Comparison of ENCODE assay signal across 19 cellular contexts in the genomic region with DNA sequence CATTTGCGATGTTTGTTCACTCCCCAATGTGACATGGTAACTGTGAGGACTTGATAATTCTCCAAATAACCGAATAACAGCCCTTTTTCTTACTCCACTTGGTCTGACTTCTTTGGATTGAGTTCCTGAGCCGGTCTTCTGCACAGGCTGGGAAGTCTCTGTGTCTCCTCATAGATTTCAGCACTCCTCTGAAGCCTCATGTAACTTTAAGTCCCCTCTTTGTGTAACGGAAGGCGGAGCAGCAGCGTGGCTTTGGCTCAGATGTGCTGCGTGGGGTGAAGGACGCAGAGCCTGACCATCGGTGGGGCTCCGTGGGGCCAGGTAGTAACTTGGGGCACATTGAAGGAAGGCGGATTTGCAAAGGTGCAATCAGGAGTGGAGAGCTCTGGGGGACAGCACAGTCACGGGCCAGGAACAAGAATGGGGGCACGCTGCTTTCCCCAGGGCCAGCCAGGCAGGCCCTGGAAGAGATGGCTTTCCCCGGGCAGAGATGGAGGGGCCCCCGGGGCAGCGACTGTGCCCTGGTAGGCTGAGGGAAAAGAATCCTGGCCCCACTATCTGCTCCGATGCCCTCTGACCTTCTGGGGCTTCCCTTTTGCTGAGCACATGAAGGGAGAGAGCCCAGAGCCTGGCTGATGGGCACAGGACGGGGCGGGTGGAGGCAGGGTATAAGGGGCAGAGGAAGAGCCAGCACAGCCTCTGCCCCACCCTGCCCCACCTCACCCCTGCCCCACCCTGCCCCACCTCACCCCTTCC. TPM values are rescaled to one million over a fixed set of nuclear protein-coding genes. Genes with fewer than 3 reads are reported as not detected.
DNase-seq lines count a peak whose midpoint lies in the region; ATAC-seq, FAIRE-seq and TF ChIP-seq lines count a peak whose summit lies in the region.
"Had no signal": no experiment of that assay in that cellular context is flagged by ENCODE, and none has a peak within 500 bp of the region (broad histone marks: within the 10 kb centered on the region; RNA-seq: fewer than 3 reads in every experiment).

No MANE protein-coding gene starts in this region.

- WGBS in gastroesophageal sphincter (ENCODE audit: low coverage in 1 of 2), 2 donors = 63 to 83% methylated on average over 1 to 3 of the region's 19 CpGs
- WGBS in HepG2 (ENCODE audit: low lambda C conversion rate) = 88% methylated on average over 11 of the region's 19 CpGs

- H3K9me3 Mint-ChIP-seq in activated T-cell treated with anti-CD3 and anti-CD28 coated beads, Interleukin-2, amount 50 U/mL, for 24 hours = no peaks in the 10 kb centered on the region

- H3K9me3 ChIP-seq in HEK293 (ENCODE audit: control insufficient read depth, insufficient read depth, low read depth, low read length) (no peaks in the 10 kb centered on the region), gastroesophageal sphincter (no peaks in the 10 kb centered on the region), HepG2 (ENCODE audit: low read length) (no peaks in the 10 kb centered on the region)
- H3K9me3 ChIP-seq: A549 had no signal

- FAIRE-seq in HepG2 (lab: Jason Lieb, UNC) = no peak
- FAIRE-seq: A549, GM12891, H1, RCC 7860 had no signal

- no peak overlapping the region for H3K4me3 ChIP-seq in HEK293 (ENCODE audit: low read depth, low read length)
- H3K4me3 ChIP-seq in gastroesophageal sphincter = no peak overlapping the region
- no peak overlapping the region for H3K4me3 ChIP-seq in HepG2 (replicated peaks in 1 of 3; ENCODE audit: insufficient read depth in 1 of 3, low read depth in 2 of 3, low read length in 3 of 3)
- H3K4me3 ChIP-seq: A549 had no signal

- no peak overlapping the region for H2AFZ ChIP-seq in HepG2 (ENCODE audit: low read length)

- no peak for ATAC-seq in gastroesophageal sphincter
- ATAC-seq in HepG2 = no peak
- peak; percentile 3 for ATAC-seq in sciatic nerve
- no peak for ATAC-seq in GM19452 (IDR thresholded peaks at IDR 0.05; ENCODE audit: unreplicated experiment)
- ATAC-seq: A549 had no signal

- TF ChIP-seq POLR2A in gastroesophageal sphincter (IDR thresholded peaks at IDR 0.05) (no peak), HepG2 (IDR thresholded peaks at IDR 0.05; ENCODE audit: insufficient read depth in 1 of 2, low read depth in 2 of 2, low read length in 2 of 2) (no peak)

- no peak overlapping the region for H3K9ac ChIP-seq in HepG2 (ENCODE audit: insufficient read depth, low read depth, low read length)

- CTCF ChIA-PET in HEK293 (lab: Yijun Ruan, JAX) = no interaction called here
- CTCF ChIA-PET in HepG2 (lab: Yijun Ruan, JAX; ENCODE audit: low intra/inter-chr PET ratio, low total read pairs) = no interaction called here

- H3K4me3 Mint-ChIP-seq in activated T-cell treated with anti-CD3 and anti-CD28 coated beads, Interleukin-2, amount 50 U/mL, for 24 hours = no peak overlapping the region
- H3K4me3 Mint-ChIP-seq: CD4-positive, alpha-beta memory T cell had no signal

- H4K20me1 ChIP-seq in HepG2 (ENCODE audit: insufficient read depth, low read length) = no peaks in the 10 kb centered on the region

- no peaks in the 10 kb centered on the region for H3K79me2 ChIP-seq in HepG2 (ENCODE audit: insufficient read depth, low read length)

- in situ Hi-C loops in HepG2 (cut with HindIII; ENCODE audit: extremely low pct_ligation_motif_present, low pct_unique_long_range_greater_than_20kb) = no loop called here

- H3K27ac Mint-ChIP-seq in activated T-cell treated with anti-CD3 and anti-CD28 coated beads, Interleukin-2, amount 50 U/mL, for 24 hours = no peak overlapping the region
- H3K27ac Mint-ChIP-seq: CD4-positive, alpha-beta memory T cell had no signal

- intact Hi-C loops in HepG2 (cut with micrococcal nuclease; ENCODE audit: unreplicated experiment) = loop anchor here (10.0 kb wide), 1 partner anchor 46 kb away; no protein-coding TSS in a partner anchor
- intact Hi-C loops in sciatic nerve (cut with DNase I) = no loop called here

- H3K4me1 Mint-ChIP-seq in activated T-cell treated with anti-CD3 and anti-CD28 coated beads, Interleukin-2, amount 50 U/mL, for 24 hours (ENCODE audit: low read depth) = no peaks in the 10 kb centered on the region
- H3K4me1 Mint-ChIP-seq: CD4-positive, alpha-beta memory T cell had no signal

- H3K27me3 ChIP-seq in gastroesophageal sphincter = no peaks in the 10 kb centered on the region
- H3K27me3 ChIP-seq in HepG2 (ENCODE audit: control insufficient read depth in 1 of 2, insufficient read depth in 2 of 2, low read length in 2 of 2) = no peaks in the 10 kb centered on the region

- POLR2A ChIA-PET in HEK293 (lab: Yijun Ruan, JAX) = no interaction called here
- POLR2A ChIA-PET in HepG2 (lab: Yijun Ruan, JAX) = interaction anchor here (1.5 kb wide), 1 partner anchor 38 kb away, joined by 3 read pairs; no protein-coding TSS in a partner anchor

- H3K36me3 Mint-ChIP-seq in activated T-cell treated with anti-CD3 and anti-CD28 coated beads, Interleukin-2, amount 50 U/mL, for 24 hours (ENCODE audit: low read depth) = no peaks in the 10 kb centered on the region
- H3K36me3 Mint-ChIP-seq: CD4-positive, alpha-beta memory T cell had no signal

- TF ChIP-seq CTCF in HEK293 (tag by site-specific recombination; IDR thresholded peaks at IDR 0.05) (no peak), gastroesophageal sphincter (IDR thresholded peaks at IDR 0.05) (no peak), HepG2 (CRISPR knock-in tag; IDR thresholded peaks at IDR 0.05) (no peak)

- TF ChIP-seq RAD21 in HepG2 (CRISPR knock-in tag; IDR thresholded peaks at IDR 0.05) = no peak

- H3K4me1 ChIP-seq in HEK293 (ENCODE audit: control insufficient read depth, insufficient read depth, low read length) = no peaks in the 10 kb centered on the region
- H3K4me1 ChIP-seq in gastroesophageal sphincter = peaks cover 0 to 24% (median 9%) of the 10 kb centered on the region in 3 donors
- H3K4me1 ChIP-seq in HepG2 (ENCODE audit: insufficient read depth, low read length) = peaks cover 74% of the 10 kb centered on the region
- H3K4me1 ChIP-seq: A549 had no signal

- no peak for DNase-seq in HepG2 (ENCODE audit: low spot score)
- DNase-seq in sciatic nerve (ENCODE audit: low spot score) = no peak
- DNase-seq in activated T-cell treated with anti-CD3 and anti-CD28 coated beads, Interleukin-2, amount 50 U/mL, for 24 hours = no peak
- DNase-seq in NCI-H524 (lab: John Stamatoyannopoulos, UW) = no peak
- DNase-seq: CD4-positive, alpha-beta memory T cell; DMS53; KBM-7; NCI-H1105; NCI-H2081; NCI-H446 treated with DMSO at 0.1 percent for 48 hours; NCI-H774; SHP77 treated with DMSO at 0.1 percent for 48 hours had no signal

- no peak overlapping the region for H3K4me2 ChIP-seq in HepG2 (ENCODE audit: low read depth, low read length)
- H3K4me2 ChIP-seq: A549 had no signal

- TF ChIP-seq EP300 in gastroesophageal sphincter (IDR thresholded peaks at IDR 0.05) (no peak), HepG2 (IDR thresholded peaks at IDR 0.05; ENCODE audit: low read depth in 2 of 2, low read length in 2 of 2) (no peak), HepG2 (CRISPR knock-in tag; IDR thresholded peaks at IDR 0.05; ENCODE audit: borderline replicate concordance) (no peak)

- peaks cover 7% of the 10 kb centered on the region for H3K27me3 Mint-ChIP-seq in activated T-cell treated with anti-CD3 and anti-CD28 coated beads, Interleukin-2, amount 50 U/mL, for 24 hours

- H3K27ac ChIP-seq in HEK293 (ENCODE audit: extremely low read depth, low read depth, low read length) = no peak overlapping the region
- H3K27ac ChIP-seq in gastroesophageal sphincter = peak overlapping the region in 3 of 4 donors; percentile 43 to 71 (median 57)
- no peak overlapping the region for H3K27ac ChIP-seq in HepG2 (ENCODE audit: extremely low read length, insufficient read depth, low read length)
- H3K27ac ChIP-seq: A549 had no signal

- BruUV-seq in HepG2 (replicated peaks; lab: Mats Ljungman, UMichigan) = no TSS peak

- H3K36me3 ChIP-seq in HEK293 (ENCODE audit: control insufficient read depth in 2 of 2, insufficient read depth in 1 of 2, low read length in 2 of 2) (no peaks in the 10 kb centered on the region), gastroesophageal sphincter (peaks cover 0 to 55% of the 10 kb centered on the region in 2 donors), HepG2 (replicated peaks in 1 of 2; ENCODE audit: control insufficient read depth in 1 of 2, insufficient read depth in 2 of 2, low read length in 2 of 2) (no peaks in the 10 kb centered on the region)

TF ChIP-seq in HEK293, 187 proteins besides CTCF, POLR2A, EP300 and RAD21:
- TF ChIP-seq KLF1 (tag by site-specific recombination; IDR thresholded peaks at IDR 0.05) (peak; percentile 57), ZNF548 (tag by site-specific recombination; IDR thresholded peaks at IDR 0.05) (no peak)

TF ChIP-seq in HepG2, 621 proteins besides CTCF, POLR2A, EP300 and RAD21 (continues in another document):
- TF ChIP-seq RARG (CRISPR knock-in tag; IDR thresholded peaks at IDR 0.05; ENCODE audit: low read depth) (no peak), MXI1 (IDR thresholded peaks at IDR 0.05; ENCODE audit: borderline replicate concordance, low read depth, low read length) (no peak), ZNF235 (CRISPR knock-in tag; IDR thresholded peaks at IDR 0.05; ENCODE audit: borderline replicate concordance) (no peak)

RNA-seq across cellular contexts. Expression of a gene that starts 56.8 kb away (rescaled TPM):
- total RNA-seq in gastroesophageal sphincter = 10 to 100 TPM; 19.1 to 43.4 (median 31.3) TPM
- total RNA-seq in HepG2 (2016; rRNA removed; fragmentation: Illumina TruSeq; extraction: Trizol) = 0.34 and 0.46 TPM in 2 replicates
- total RNA-seq in HepG2 (2016; cell fraction: cytosol; rRNA removed; fragmentation: Illumina TruSeq; extraction: Trizol; ENCODE audit: low read depth) = 0.26 and 0.30 TPM in 2 replicates
- total RNA-seq in HepG2 (2016; cell fraction: insoluble cytoplasmic fraction; rRNA removed; fragmentation: Illumina TruSeq; extraction: Trizol) = 0.27 and 0.35 TPM in 2 replicates
- total RNA-seq in HepG2 (2016; cell fraction: membrane; rRNA removed; fragmentation: Illumina TruSeq; extraction: Trizol) = 0.28 and 0.38 TPM in 2 replicates
- total RNA-seq in HepG2 (2016; cell fraction: nucleus; rRNA removed; fragmentation: Illumina TruSeq; extraction: Trizol) = 0.47 and 0.62 TPM in 2 replicates
- polyA plus RNA-seq in HepG2 (2011; rRNA removed) = 12.4 and 25.0 TPM in 2 replicates
- 6.9 and 10.2 TPM in 2 replicates for polyA plus RNA-seq in HepG2 (2011; cell fraction: cytosol; rRNA removed)
- polyA plus RNA-seq in HepG2 (2011; cell fraction: nucleus; rRNA removed) = 71.2 and 100 TPM in 2 replicates
- polyA plus RNA-seq in HepG2 (2012) = 32.9 and 44.4 TPM in 2 replicates
- 0.14 TPM in 1 of 2 replicates, not detected in the other for polyA plus RNA-seq in HepG2 (2016; cell fraction: cytosol; fragmentation: Illumina TruSeq; extraction: Trizol; ENCODE audit: low read depth)
- polyA plus RNA-seq in HepG2 (2016; cell fraction: insoluble cytoplasmic fraction; fragmentation: Illumina TruSeq; extraction: Trizol; ENCODE audit: low read depth) = 0.26 and 0.38 TPM in 2 replicates
- polyA plus RNA-seq in HepG2 (2016; cell fraction: membrane; fragmentation: Illumina TruSeq; extraction: Trizol; ENCODE audit: low read depth) = 0.05 TPM in 1 of 2 replicates, not detected in the other
- polyA plus RNA-seq in HepG2 (2016; cell fraction: nucleus; fragmentation: Illumina TruSeq; extraction: Trizol; ENCODE audit: insufficient read depth, low read depth) = 0.79 and 1.0 TPM in 2 replicates
- 2.3 and 27.8 TPM in 2 replicates for polyA minus RNA-seq in HepG2 (2011; rRNA and poly(A)+ RNA removed; ENCODE audit: low replicate concordance)
- 3.3 and 10.6 TPM in 2 replicates for polyA minus RNA-seq in HepG2 (2011; cell fraction: cytosol; rRNA and poly(A)+ RNA removed)
- polyA minus RNA-seq in HepG2 (2011; cell fraction: nucleus; rRNA and poly(A)+ RNA removed) = 26.3 and 39.8 TPM in 2 replicates
- 224 TPM for total RNA-seq in sciatic nerve
- total RNA-seq: CD4-positive, alpha-beta memory T cell had no signal
- polyA plus RNA-seq: CD4-positive, alpha-beta memory T cell had no signal

Comparison
In these comparisons a context has a peak if more than half of its experiments do, and no peak if none do; other contexts are left out.
1. H3K27ac ChIP-seq: peak in gastroesophageal sphincter (3 of 4); none in HEK293 (single experiment) and HepG2 (single experiment).
2. RNA of a gene that starts 56.8 kb away (total RNA-seq): 224 TPM in sciatic nerve (single experiment) and 19.1 to 43.4 TPM in gastroesophageal sphincter; 0.26 to 0.62 TPM in HepG2; every median in the first group is over 10 times any median in the second.